Comparison of ENCODE assay signal across 20 cellular contexts in the genomic region with DNA sequence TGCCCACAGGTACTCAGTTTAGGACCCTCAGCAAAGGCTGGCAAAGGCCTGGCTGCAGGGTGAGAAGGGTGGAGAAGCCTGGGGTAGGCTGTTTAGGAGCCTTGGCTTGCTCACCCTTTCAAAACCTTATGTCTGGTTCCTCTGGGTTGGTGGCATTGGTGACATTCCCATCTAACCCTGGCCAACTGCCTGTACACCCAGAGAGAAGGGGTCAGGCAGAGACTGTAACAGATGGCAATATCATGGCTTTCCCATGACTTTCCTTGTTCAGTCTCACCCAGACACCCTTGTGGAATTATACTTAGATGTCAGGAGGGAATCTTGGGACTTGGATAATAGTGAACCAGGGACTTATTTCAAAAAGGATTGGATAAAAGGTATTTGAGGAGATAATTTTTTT. TPM values are rescaled to one million over a fixed set of nuclear protein-coding genes. Genes with fewer than 3 reads are reported as not detected.
A peak's percentile ranks its signal among the peaks of the same experiment; 100 is the strongest.
DNase-seq lines count a peak whose midpoint lies in the region; TF ChIP-seq lines count a peak whose summit lies in the region.
"Had no signal": no experiment of that assay in that cellular context is flagged by ENCODE, and none has a peak within 500 bp of the region (broad histone marks: within the 10 kb centered on the region; RNA-seq: fewer than 3 reads in every experiment).

No MANE protein-coding gene starts in this region.

- no peak overlapping the region for H3K4me3 ChIP-seq in neuronal stem cell (ENCODE audit: low read length in 2 of 2)
- H3K4me3 ChIP-seq: BLaER1, GM23338 had no signal

- no peak overlapping the region for H3K14ac ChIP-seq in neuronal stem cell (ENCODE audit: low read length)

- no peaks in the 10 kb centered on the region for H3K9me3 Mint-ChIP-seq in mesothelial cell of epicardium
- H3K9me3 Mint-ChIP-seq: CD14-positive monocyte; CD8-positive, alpha-beta T cell; GM23338 had no signal

- H4K8ac ChIP-seq in neuronal stem cell (ENCODE audit: low read depth, low read length): no peak overlapping the region

- H3K9ac ChIP-seq in neuronal stem cell (ENCODE audit: low read depth, low read length, poor library complexity): peak overlapping the region; percentile 32
- H3K9ac ChIP-seq: BLaER1, KMS-11 had no signal

- no peak overlapping the region for H3K23ac ChIP-seq in neuronal stem cell (ENCODE audit: low read depth, low read length, poor library complexity)

- no peak overlapping the region for H2AFZ ChIP-seq in neuronal stem cell (ENCODE audit: low read length)
- H2AFZ ChIP-seq: GM23338 had no signal

- H4K91ac ChIP-seq in neuronal stem cell (ENCODE audit: low read depth, low read length, poor library complexity): no peak overlapping the region

- in situ Hi-C loops in G401 (cut with HindIII; ENCODE audit: low sequenced_read_pairs): no loop called here

- no peak overlapping the region for H3K4ac ChIP-seq in neuronal stem cell (ENCODE audit: low read length)

- H3K27me3 ChIP-seq in neuronal stem cell (ENCODE audit: control insufficient read depth in 3 of 3, insufficient read depth in 3 of 3, low read depth in 1 of 3, low read length in 3 of 3): no peaks in the 10 kb centered on the region
- H3K27me3 ChIP-seq: BLaER1 had no signal

- H3K4me2 ChIP-seq in neuronal stem cell (ENCODE audit: insufficient read depth, low read length, poor library complexity, severe bottlenecking): no peak overlapping the region
- H3K4me2 ChIP-seq: BLaER1, GM23338, KMS-11 had no signal

- H3K4me1 Mint-ChIP-seq in mesothelial cell of epicardium: no peaks in the 10 kb centered on the region
- H3K4me1 Mint-ChIP-seq: CD14-positive monocyte had no signal

- POLR2A ChIA-PET in RWPE1 (lab: Yijun Ruan, JAX; ENCODE audit: low non-redundant PET): no interaction called here

- TF ChIP-seq CTCF in RWPE1 (conservative IDR thresholded peaks at IDR 0.05; ENCODE audit: low read depth) (no peak), mesothelial cell of epicardium (IDR thresholded peaks at IDR 0.05; ENCODE audit: unreplicated experiment) (no peak)

- no peaks in the 10 kb centered on the region for H3K9me3 ChIP-seq in neuronal stem cell (replicated peaks in 1 of 2; ENCODE audit: control insufficient read depth in 2 of 2, insufficient read depth in 1 of 2, low read depth in 1 of 2, low read length in 2 of 2)
- H3K9me3 ChIP-seq: BLaER1 had no signal

- 0 out of 2 replicates have a peak overlapping the region, but pooled peaks have one; percentile 12 for H3K27ac ChIP-seq in RWPE1
- no peak overlapping the region for H3K27ac ChIP-seq in neuronal stem cell (replicated peaks; ENCODE audit: low read length)
- H3K27ac ChIP-seq: BLaER1, KMS-11 had no signal

- H3K79me1 ChIP-seq in neuronal stem cell (ENCODE audit: low read depth, low read length): peaks cover 2% of the 10 kb centered on the region

- H2BK120ac ChIP-seq in neuronal stem cell (ENCODE audit: low read depth, low read length): no peak overlapping the region

- no peak overlapping the region for H2BK15ac ChIP-seq in neuronal stem cell (ENCODE audit: low read length)

- H3K36me3 Mint-ChIP-seq in mesothelial cell of epicardium: peaks cover 20% of the 10 kb centered on the region

- CTCF ChIA-PET in RWPE1 (lab: Yijun Ruan, JAX): interaction anchor here (1.3 kb wide), 1 partner anchor 11 kb away, joined by 4 read pairs; no protein-coding TSS in a partner anchor

- no peak overlapping the region for H3K4me3 Mint-ChIP-seq in mesothelial cell of epicardium
- H3K4me3 Mint-ChIP-seq: CD14-positive monocyte; CD8-positive, alpha-beta T cell; GM23338 had no signal

- H3K18ac ChIP-seq in neuronal stem cell (ENCODE audit: low read length): no peak overlapping the region

- peaks cover 0 to 4% of the 10 kb centered on the region in 2 donors for H3K4me1 ChIP-seq in neuronal stem cell (ENCODE audit: control insufficient read depth in 2 of 2, insufficient read depth in 1 of 2, low read depth in 1 of 2, low read length in 2 of 2)
- H3K4me1 ChIP-seq: BLaER1 had no signal

- no peak overlapping the region for H2AK5ac ChIP-seq in neuronal stem cell (ENCODE audit: low read depth, low read length)

- DNase-seq in G401 (ENCODE audit: low spot score) (peak; percentile 62), RWPE1 (ENCODE audit: low spot score) (no peak), cerebellum (ENCODE audit: low spot score) (peak; percentile 62), neuronal stem cell (ENCODE audit: low spot score) (no peak), mesothelial cell of epicardium (ENCODE audit: low spot score in 2 of 2, unreplicated experiment in 2 of 2) (no peak), NCI-H1930 (lab: John Stamatoyannopoulos, UW) (no peak), dedifferentiated amniotic fluid mesenchymal stem cell (ENCODE audit: extremely low spot score) (no peak)
- DNase-seq in stimulated activated CD4-positive, alpha-beta T cell treated with anti-CD3 and anti-CD28 coated beads, Interleukin-1b, Interleukin-23, amount 100 ng/mL, for 48 hours: no peak
- DNase-seq: ACHN; CD8-positive, alpha-beta T cell; COR-L47; DMS 273 treated with DMSO at 0.1 percent for 48 hours; DMS53; DND-41; EL; HCEC 1CT had no signal

- peak overlapping the region; percentile 26 for H2BK5ac ChIP-seq in neuronal stem cell (ENCODE audit: low read length)

- H3K27ac Mint-ChIP-seq in mesothelial cell of epicardium: no peak overlapping the region
- H3K27ac Mint-ChIP-seq: CD8-positive, alpha-beta T cell; GM23338 had no signal

- H3K27me3 Mint-ChIP-seq in mesothelial cell of epicardium (ENCODE audit: low read depth): no peaks in the 10 kb centered on the region

- H3K36me3 ChIP-seq in neuronal stem cell (replicated peaks in 1 of 2; ENCODE audit: control insufficient read depth in 2 of 2, insufficient read depth in 2 of 2, low read length in 2 of 2): peaks cover 42 to 81% of the 10 kb centered on the region in 2 donors

- no peak overlapping the region for H2BK12ac ChIP-seq in neuronal stem cell (ENCODE audit: low read length)

RNA-seq across cellular contexts. Expression of a gene that starts 18.5 kb away (rescaled TPM):
- total RNA-seq in G401 (2014; rRNA removed; shearing (Covaris generic)): 67.1 and 74.6 TPM in 2 replicates
- total RNA-seq in cerebellum (49.8 TPM), mesothelial cell of epicardium (70.8 to 72.5 TPM (median 72.1 TPM) in 3 replicates)
- polyA plus RNA-seq in neuronal stem cell (2013, experiment 1 of 2): 72.8 TPM
- 73.5 TPM for polyA plus RNA-seq in neuronal stem cell (2013, experiment 2 of 2)

RNA-seq across cellular contexts. Expression of a gene that starts 23.3 kb away (rescaled TPM):
- total RNA-seq in G401 (2014; rRNA removed; shearing (Covaris generic)): 85.0 and 116 TPM in 2 replicates
- total RNA-seq in cerebellum (53.4 TPM), mesothelial cell of epicardium (68.6 to 72.3 TPM (median 71.0 TPM) in 3 replicates)
- 74.3 TPM for polyA plus RNA-seq in neuronal stem cell (2013, experiment 1 of 2)
- 79.4 TPM for polyA plus RNA-seq in neuronal stem cell (2013, experiment 2 of 2)

RNA-seq across cellular contexts. Expression of a gene that starts 51.6 kb away (rescaled TPM):
- 321 and 446 TPM in 2 replicates for total RNA-seq in G401 (2014; rRNA removed; shearing (Covaris generic))
- total RNA-seq in cerebellum (53.4 TPM), mesothelial cell of epicardium (190 to 202 TPM (median 199 TPM) in 3 replicates)
- polyA plus RNA-seq in neuronal stem cell (2013, experiment 1 of 2): 127 TPM
- 124 TPM for polyA plus RNA-seq in neuronal stem cell (2013, experiment 2 of 2)

RNA-seq across cellular contexts. Expression of a gene that starts 53.5 kb away (rescaled TPM):
- total RNA-seq in G401 (2014; rRNA removed; shearing (Covaris generic)): 20.5 and 22.0 TPM in 2 replicates
- total RNA-seq in cerebellum: 23.1 TPM
- 4.4 TPM for polyA plus RNA-seq in neuronal stem cell (2013, experiment 1 of 2)
- 4.6 TPM for polyA plus RNA-seq in neuronal stem cell (2013, experiment 2 of 2)
- 22.5 to 25.2 TPM (median 23.8 TPM) in 3 replicates for total RNA-seq in mesothelial cell of epicardium

Comparison
In these comparisons a context has a peak if more than half of its experiments do, and no peak if none do; other contexts are left out.
1. DNase-seq: peak in G401 (single experiment) and cerebellum (single experiment); none in RWPE1 (single experiment), neuronal stem cell (single experiment), stimulated activated CD4-positive, alpha-beta T cell treated with anti-CD3 and anti-CD28 coated beads, Interleukin-1b, Interleukin-23, amount 100 ng/mL, for 48 hours (single experiment), mesothelial cell of epicardium (0 of 2), NCI-H1930 (0 of 2) and dedifferentiated amniotic fluid mesenchymal stem cell (single experiment).